In the genomic region with DNA sequence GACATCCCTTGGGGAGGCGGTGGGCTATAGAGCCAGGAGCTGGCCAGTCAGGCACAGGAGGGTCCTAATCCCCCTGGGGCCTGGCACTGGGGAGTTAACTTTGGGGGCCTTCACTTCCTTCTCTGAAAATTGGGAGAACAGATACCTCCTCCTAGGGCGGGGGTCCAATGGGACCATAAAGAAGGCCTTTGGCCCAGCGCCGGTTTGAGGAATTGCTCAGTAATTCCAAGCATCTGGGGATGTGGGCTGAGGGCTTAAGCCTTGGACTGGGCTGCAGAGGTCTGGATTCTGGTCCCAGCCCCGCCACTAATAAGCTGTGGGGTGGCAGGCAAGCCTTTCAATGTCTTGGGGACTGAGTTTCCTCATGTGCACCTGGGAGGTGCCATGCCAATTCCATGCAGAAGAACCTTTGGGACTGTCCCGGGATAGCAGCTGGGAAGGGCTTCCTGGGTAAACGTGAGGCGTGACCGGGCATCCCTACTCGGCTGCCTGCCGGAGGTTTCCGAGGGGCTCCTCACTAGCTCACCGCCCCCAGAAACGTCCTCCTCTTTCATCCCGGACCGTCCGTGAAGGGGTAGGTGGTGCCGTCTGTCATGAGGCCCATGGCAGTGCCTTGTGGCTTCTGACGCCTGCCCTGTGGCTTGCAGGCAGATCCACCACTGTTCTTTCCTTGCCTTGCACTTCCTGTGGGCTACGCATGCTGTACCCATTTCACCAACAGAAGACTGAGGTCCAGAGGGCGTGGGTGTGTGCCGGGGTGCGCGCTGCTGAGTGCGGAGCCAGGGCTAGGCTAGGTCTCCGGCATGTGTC, we compare ENCODE assay signal across 22 cellular contexts.
DNase-seq lines count a peak whose midpoint lies in the region; ATAC-seq and TF ChIP-seq lines count a peak whose summit lies in the region.
"Had no signal": no experiment of that assay in that cellular context is flagged by ENCODE, and none has a peak within 500 bp of the region (broad histone marks: within the 10 kb centered on the region; RNA-seq: fewer than 3 reads in every experiment).

No MANE protein-coding gene starts in this region.

- peak; percentile 46 for ATAC-seq in activated T-helper 17 cell treated with anti-CD3 and anti-CD28 coated beads, Interleukin-2, amount 50 U/mL, for 72 hours (replicated peaks)
- peak; percentile 45 for ATAC-seq in left colon
- ATAC-seq: GM23338, heart right ventricle had no signal

- no peak overlapping the region for H3K27ac Mint-ChIP-seq in CD14-positive monocyte
- no peak overlapping the region for H3K27ac Mint-ChIP-seq in activated T-helper 17 cell treated with anti-CD3 and anti-CD28 coated beads, Interleukin-2, amount 50 U/mL, for 72 hours
- H3K27ac Mint-ChIP-seq: activated B cell treated with CpG ODN at 0.5 μM for 24 hours; activated CD4-positive, alpha-beta memory T cell treated with anti-CD3 and anti-CD28 coated beads for 36 hours; GM23338 had no signal

- intact Hi-C loops in CD14-positive monocyte (cut with micrococcal nuclease): no loop called here
- intact Hi-C loops in left colon (cut with DNase I, micrococcal nuclease): no loop called here
- intact Hi-C loops in posterior vena cava (cut with DNase I): no loop called here

- H3K4me1 Mint-ChIP-seq in CD14-positive monocyte: no peaks in the 10 kb centered on the region
- peaks cover 12% of the 10 kb centered on the region for H3K4me1 Mint-ChIP-seq in activated T-helper 17 cell treated with anti-CD3 and anti-CD28 coated beads, Interleukin-2, amount 50 U/mL, for 72 hours
- H3K4me1 Mint-ChIP-seq: activated B cell treated with CpG ODN at 0.5 μM for 24 hours, GM23338 had no signal

- DNase-seq in CD14-positive monocyte (ENCODE audit: low spot score) (peak; percentile 24), left colon (peak in 1 of 2 donors; percentile 20), posterior vena cava (ENCODE audit: low spot score) (peak; percentile 63), KG1 (lab: John Stamatoyannopoulos, UW) (no peak), SW480 (ENCODE audit: low spot score) (no peak), AG20443 (ENCODE audit: low spot score) (no peak)
- DNase-seq in activated CD8-positive, alpha-beta memory T cell treated with anti-CD3 and anti-CD28 coated beads for 24 hours: no peak
- DNase-seq: ACHN; activated B cell treated with CpG ODN at 0.5 μM for 24 hours; activated CD4-positive, alpha-beta memory T cell treated with anti-CD3 and anti-CD28 coated beads for 36 hours; activated naive CD4-positive, alpha-beta T cell; activated T-cell treated with anti-CD3 and anti-CD28 coated beads, Interleukin-2, amount 50 U/mL, for 1 hour; amniotic stem cell; cortex of kidney; EL; heart right ventricle; NCI-H1417 treated with DMSO at 0.1 percent for 48 hours; NCI-H524; SK-N-SH; stimulated activated CD4-positive, alpha-beta T cell treated with anti-CD3 and anti-CD28 coated beads, Interleukin-15, amount 100 ng/mL, for 24 hours had no signal

- no peak for TF ChIP-seq CTCF in CD14-positive monocyte (IDR thresholded peaks at IDR 0.05)

- H3K27me3 Mint-ChIP-seq in CD14-positive monocyte (ENCODE audit: low read depth in 3 of 3): peaks cover 7 to 19% (median 10%) of the 10 kb centered on the region in 3 donors
- no peaks in the 10 kb centered on the region for H3K27me3 Mint-ChIP-seq in activated T-helper 17 cell treated with anti-CD3 and anti-CD28 coated beads, Interleukin-2, amount 50 U/mL, for 72 hours

- H3K36me3 Mint-ChIP-seq in CD14-positive monocyte: no peaks in the 10 kb centered on the region
- no peaks in the 10 kb centered on the region for H3K36me3 Mint-ChIP-seq in activated T-helper 17 cell treated with anti-CD3 and anti-CD28 coated beads, Interleukin-2, amount 50 U/mL, for 72 hours (ENCODE audit: low read depth)
- H3K36me3 Mint-ChIP-seq: activated CD4-positive, alpha-beta memory T cell treated with anti-CD3 and anti-CD28 coated beads for 36 hours had no signal

- peaks cover 0 to 4% (median 0%) of the 10 kb centered on the region in 7 donors for H3K9me3 Mint-ChIP-seq in CD14-positive monocyte
- peaks cover 9% of the 10 kb centered on the region for H3K9me3 Mint-ChIP-seq in activated T-helper 17 cell treated with anti-CD3 and anti-CD28 coated beads, Interleukin-2, amount 50 U/mL, for 72 hours
- H3K9me3 Mint-ChIP-seq: GM23338 had no signal

- no peak overlapping the region for H3K4me3 Mint-ChIP-seq in CD14-positive monocyte
- no peak overlapping the region for H3K4me3 Mint-ChIP-seq in activated T-helper 17 cell treated with anti-CD3 and anti-CD28 coated beads, Interleukin-2, amount 50 U/mL, for 72 hours
- H3K4me3 Mint-ChIP-seq: activated B cell treated with CpG ODN at 0.5 μM for 24 hours; activated CD4-positive, alpha-beta memory T cell treated with anti-CD3 and anti-CD28 coated beads for 36 hours; GM23338 had no signal

Comparison
In these comparisons a context has a peak if more than half of its experiments do, and no peak if none do; other contexts are left out.
1. DNase-seq: peak in CD14-positive monocyte (single experiment) and posterior vena cava (single experiment); none in KG1 (single experiment), activated CD8-positive, alpha-beta memory T cell treated with anti-CD3 and anti-CD28 coated beads for 24 hours (single experiment), SW480 (single experiment) and AG20443 (single experiment).